23 cellular contexts compared by ENCODE assay signal in genomic region chr19:38107129-38107528, GRCh38.
DNase-seq lines count a peak whose midpoint lies in the region; ATAC-seq and TF ChIP-seq lines count a peak whose summit lies in the region.
"Had no signal": no experiment of that assay in that cellular context is flagged by ENCODE, and none has a peak within 500 bp of the region (broad histone marks: within the 10 kb centered on the region; RNA-seq: fewer than 3 reads in every experiment).

No MANE protein-coding gene starts in this region.

- H3K4me3 Mint-ChIP-seq in activated CD4-positive, alpha-beta T cell treated with anti-CD3 and anti-CD28 coated beads for 36 hours: no peak overlapping the region
- H3K4me3 Mint-ChIP-seq in endothelial cell (ENCODE audit: unreplicated experiment) (peak overlapping the region; percentile 37), osteocyte (ENCODE audit: unreplicated experiment) (no peak overlapping the region)
- H3K4me3 Mint-ChIP-seq: CD4-positive, alpha-beta T cell; H9 had no signal

- H3K27ac Mint-ChIP-seq in activated CD4-positive, alpha-beta T cell treated with anti-CD3 and anti-CD28 coated beads for 36 hours: no peak overlapping the region
- no peak overlapping the region for H3K27ac Mint-ChIP-seq in endothelial cell (ENCODE audit: unreplicated experiment)
- peak overlapping the region; percentile 44 for H3K27ac Mint-ChIP-seq in osteocyte (ENCODE audit: unreplicated experiment)
- H3K27ac Mint-ChIP-seq: CD4-positive, alpha-beta T cell had no signal

- H3K4me1 Mint-ChIP-seq in activated CD4-positive, alpha-beta T cell treated with anti-CD3 and anti-CD28 coated beads for 36 hours: no peaks in the 10 kb centered on the region
- peaks cover 4% of the 10 kb centered on the region for H3K4me1 Mint-ChIP-seq in endothelial cell (ENCODE audit: unreplicated experiment)
- H3K4me1 Mint-ChIP-seq in osteocyte (ENCODE audit: unreplicated experiment): peaks cover 7% of the 10 kb centered on the region
- H3K4me1 Mint-ChIP-seq: H9 had no signal

- peak; percentile 47 for ATAC-seq in activated CD4-positive, alpha-beta T cell treated with anti-CD3 and anti-CD28 coated beads for 36 hours
- ATAC-seq in aorta (ENCODE audit: low FRiP score): no peak

- H3K36me3 Mint-ChIP-seq in activated CD4-positive, alpha-beta T cell treated with anti-CD3 and anti-CD28 coated beads for 36 hours (ENCODE audit: low read depth): peaks cover 30% of the 10 kb centered on the region
- peaks cover 39% of the 10 kb centered on the region for H3K36me3 Mint-ChIP-seq in endothelial cell (ENCODE audit: low read depth, unreplicated experiment)
- peaks cover 34% of the 10 kb centered on the region for H3K36me3 Mint-ChIP-seq in osteocyte (ENCODE audit: unreplicated experiment)

- no peaks in the 10 kb centered on the region for H3K9me3 ChIP-seq in aorta (ENCODE audit: control insufficient read depth, low read length)
- H3K9me3 ChIP-seq: BLaER1 had no signal

- DNase-seq in activated CD4-positive, alpha-beta T cell treated with anti-CD3 and anti-CD28 coated beads for 36 hours: peak; percentile 10
- no peak for DNase-seq in activated CD4-positive, alpha-beta T cell treated with anti-CD3 and anti-CD28 coated beads, Interleukin-2, amount 50 U/mL, for 1 hour
- peak; percentile 22 for DNase-seq in RPMI7951 (ENCODE audit: low read depth)
- no peak for DNase-seq in endothelial cell (ENCODE audit: low spot score)
- no peak for DNase-seq in osteocyte (ENCODE audit: extremely low spot score, unreplicated experiment)
- DNase-seq in aorta: no peak
- DNase-seq in mucosa of gallbladder (ENCODE audit: low spot score): no peak
- no peak for DNase-seq in GF-D8 (lab: John Stamatoyannopoulos, UW)
- DNase-seq: CD4-positive, alpha-beta T cell; COR-L47; DMS 273 treated with DMSO at 0.1 percent for 48 hours; DMS79 treated with DMSO at 0.1 percent for 48 hours; H9; KG1; NCI-H1105; NCI-H146; NCI-H2029 treated with DMSO at 0.1 percent for 48 hours; NCI-H226; NCI-H510A treated with DMSO at 0.1 percent for 48 hours; NCI-H748 treated with DMSO at 0.1 percent for 48 hours; NK-92 treated with Interleukin-12 subunit alpha and Interleukin-12 subunit beta, amount 100 ng/mL, for 24 hours had no signal

- intact Hi-C loops in activated CD4-positive, alpha-beta T cell treated with anti-CD3 and anti-CD28 coated beads for 36 hours (cut with DNase I, micrococcal nuclease): no loop called here
- intact Hi-C loops in aorta (cut with DNase I): no loop called here

- TF ChIP-seq CTCF in endothelial cell (IDR thresholded peaks at IDR 0.05; ENCODE audit: unreplicated experiment): no peak
- no peak for TF ChIP-seq CTCF in osteocyte (IDR thresholded peaks at IDR 0.05)

- H3K27me3 ChIP-seq in aorta (ENCODE audit: control insufficient read depth in 1 of 2, insufficient read depth in 2 of 2, low read length in 1 of 2): no peaks in the 10 kb centered on the region
- H3K27me3 ChIP-seq: BLaER1 had no signal

- 86 to 87% methylated on average over 4 of the region's 4 CpGs for WGBS in aorta, 2 donors

- no peak overlapping the region for H3K4me3 ChIP-seq in aorta (ENCODE audit: low read length in 2 of 2)
- H3K4me3 ChIP-seq: BLaER1 had no signal

- no peaks in the 10 kb centered on the region for H3K4me1 ChIP-seq in aorta (ENCODE audit: control insufficient read depth in 1 of 2, insufficient read depth in 2 of 2, low read length in 2 of 2)
- H3K4me1 ChIP-seq: BLaER1 had no signal

- peaks cover 3 to 7% of the 10 kb centered on the region in 2 donors for H3K36me3 ChIP-seq in aorta (ENCODE audit: control insufficient read depth in 1 of 2, insufficient read depth in 2 of 2, low read length in 1 of 2)

- CTCF ChIA-PET in activated CD4-positive, alpha-beta T cell treated with anti-CD3 and anti-CD28 coated beads for 36 hours (lab: Charles Lee): no interaction called here

- POLR2A ChIA-PET in activated CD4-positive, alpha-beta T cell treated with anti-CD3 and anti-CD28 coated beads for 36 hours (lab: Charles Lee): no interaction called here

- H3K27ac ChIP-seq in aorta (ENCODE audit: low read depth in 1 of 2, low read length in 2 of 2): no peak overlapping the region
- H3K27ac ChIP-seq: 22Rv1, BLaER1 had no signal

- H3K9me3 Mint-ChIP-seq in activated CD4-positive, alpha-beta T cell treated with anti-CD3 and anti-CD28 coated beads for 36 hours (ENCODE audit: low read depth): no peaks in the 10 kb centered on the region
- H3K9me3 Mint-ChIP-seq in endothelial cell (ENCODE audit: unreplicated experiment): no peaks in the 10 kb centered on the region
- no peaks in the 10 kb centered on the region for H3K9me3 Mint-ChIP-seq in osteocyte (ENCODE audit: unreplicated experiment)
- H3K9me3 Mint-ChIP-seq: CD4-positive, alpha-beta T cell had no signal

- no peaks in the 10 kb centered on the region for H3K27me3 Mint-ChIP-seq in activated CD4-positive, alpha-beta T cell treated with anti-CD3 and anti-CD28 coated beads for 36 hours
- H3K27me3 Mint-ChIP-seq in endothelial cell (ENCODE audit: unreplicated experiment): peaks cover 5% of the 10 kb centered on the region
- no peaks in the 10 kb centered on the region for H3K27me3 Mint-ChIP-seq in osteocyte (ENCODE audit: unreplicated experiment)
- H3K27me3 Mint-ChIP-seq: CD4-positive, alpha-beta T cell had no signal

Comparison
In these comparisons a context has a peak if more than half of its experiments do, and no peak if none do; other contexts are left out.
1. DNase-seq: peak in activated CD4-positive, alpha-beta T cell treated with anti-CD3 and anti-CD28 coated beads for 36 hours (single experiment) and RPMI7951 (single experiment); none in activated CD4-positive, alpha-beta T cell treated with anti-CD3 and anti-CD28 coated beads, Interleukin-2, amount 50 U/mL, for 1 hour (single experiment), endothelial cell (single experiment), osteocyte (single experiment), aorta (0 of 2), mucosa of gallbladder (single experiment) and GF-D8 (single experiment).